ENCODE assay signal across 20 cellular contexts in genomic region chr5:149421372-149421685, GRCh38. TPM values are rescaled to one million over a fixed set of nuclear protein-coding genes. Genes with fewer than 3 reads are reported as not detected.
A peak's percentile ranks its signal among the peaks of the same experiment; 100 is the strongest.
DNase-seq lines count a peak whose midpoint lies in the region; ATAC-seq and TF ChIP-seq lines count a peak whose summit lies in the region.
"Had no signal": no experiment of that assay in that cellular context is flagged by ENCODE, and none has a peak within 500 bp of the region (broad histone marks: within the 10 kb centered on the region; RNA-seq: fewer than 3 reads in every experiment).

No MANE protein-coding gene starts in this region.

- TF ChIP-seq RAD21 in SK-N-SH (IDR thresholded peaks at IDR 0.05; ENCODE audit: low read length): no peak

- TF ChIP-seq CTCF in SK-N-SH (IDR thresholded peaks at IDR 0.05) (no peak), fibroblast of lung (conservative IDR thresholded peaks at IDR 0.05 in 1 of 2, IDR thresholded peaks at IDR 0.05 in 1 of 2; ENCODE audit: low read depth in 1 of 2, low read length in 2 of 2) (no peak), osteocyte (IDR thresholded peaks at IDR 0.05) (no peak), transverse colon (IDR thresholded peaks at IDR 0.05) (no peak)

- no peak overlapping the region for H3K4me3 Mint-ChIP-seq in osteocyte (ENCODE audit: unreplicated experiment)
- H3K4me3 Mint-ChIP-seq: CD4-positive, alpha-beta memory T cell; IgD-negative memory B cell had no signal

- peaks cover 42% of the 10 kb centered on the region for H3K36me3 Mint-ChIP-seq in osteocyte (ENCODE audit: unreplicated experiment)
- H3K36me3 Mint-ChIP-seq: CD4-positive, alpha-beta memory T cell had no signal

- POLR2A ChIA-PET in SK-N-SH (lab: Yijun Ruan, JAX): interaction anchor here (0.9 to 4.9 kb wide), 6 partner anchors 8 to 130 kb away, joined by 3 to 49 read pairs (median 7); partner anchors contain the start of gene CSNK1A1

- peaks cover 97% of the 10 kb centered on the region for H3K4me1 Mint-ChIP-seq in osteocyte (ENCODE audit: unreplicated experiment)

- H3K9me3 ChIP-seq in SK-N-SH (no peaks in the 10 kb centered on the region), fibroblast of lung (ENCODE audit: control insufficient read depth, insufficient read depth, low read depth, low read length) (no peaks in the 10 kb centered on the region), transverse colon (no peaks in the 10 kb centered on the region)
- H3K9me3 ChIP-seq: pancreas had no signal

- peaks cover 10% of the 10 kb centered on the region; the same call in 1 of the 2 replicates for H4K20me1 ChIP-seq in SK-N-SH (ENCODE audit: insufficient read depth)
- no peaks in the 10 kb centered on the region for H4K20me1 ChIP-seq in fibroblast of lung (ENCODE audit: control insufficient read depth, extremely low read depth, insufficient read depth, low read length)

- DNase-seq in SK-N-SH: no peak
- no peak for DNase-seq in fibroblast of lung (ENCODE audit: low read depth in 2 of 2)
- DNase-seq in osteocyte (ENCODE audit: extremely low spot score, unreplicated experiment): no peak
- DNase-seq in transverse colon: no peak
- DNase-seq in islet precursor cell: no peak
- DNase-seq in activated effector memory CD4-positive, alpha-beta T cell treated with Interleukin-2 at 50 U/mL for 16 hours: no peak
- DNase-seq in hippocampal formation (lab: John Stamatoyannopoulos, UW): no peak
- DNase-seq: 8988T; activated naive CD4-positive, alpha-beta T cell treated with Interleukin-2 at 50 U/mL for 16 hours; CD4-positive, alpha-beta memory T cell; central memory CD4-positive, alpha-beta T cell; head of caudate nucleus; NCI-H1092 treated with DMSO at 0.1 percent for 48 hours; NCI-H2227 treated with DMSO at 0.1 percent for 48 hours; pancreas; stimulated activated CD8-positive, alpha-beta memory T cell treated with anti-CD3 and anti-CD28 coated beads, Interleukin-4, amount 100 ng/mL, for 48 hours had no signal

- peak overlapping the region; percentile 82 for H3K27ac Mint-ChIP-seq in osteocyte (ENCODE audit: unreplicated experiment)
- H3K27ac Mint-ChIP-seq: CD4-positive, alpha-beta memory T cell; IgD-negative memory B cell had no signal

- H3K27me3 Mint-ChIP-seq in osteocyte (ENCODE audit: unreplicated experiment): no peaks in the 10 kb centered on the region

- H3K79me2 ChIP-seq in SK-N-SH (ENCODE audit: insufficient read depth) (peaks cover 43% of the 10 kb centered on the region), fibroblast of lung (ENCODE audit: control insufficient read depth, insufficient read depth, low read length) (peaks cover 37% of the 10 kb centered on the region)

- in situ Hi-C loops in transverse colon (cut with MboI; ENCODE audit: low pct_ligation_motif_present in 1 of 4, low pct_unique_long_range_greater_than_20kb in 1 of 4, low sequenced_read_pairs in 3 of 4): loop anchor here in 1 of 4 donors (10.0 kb wide), 1 partner anchor 107 kb away; no protein-coding TSS in a partner anchor

- H3K4me2 ChIP-seq in SK-N-SH: no peak overlapping the region
- peak overlapping the region; percentile 7 for H3K4me2 ChIP-seq in fibroblast of lung (ENCODE audit: extremely low read depth, insufficient read depth, low read length)

- peaks cover 45% of the 10 kb centered on the region for H3F3A ChIP-seq in SK-N-SH (replicated peaks; ENCODE audit: insufficient read depth)

- TF ChIP-seq POLR2A in transverse colon (IDR thresholded peaks at IDR 0.05): no peak

- ATAC-seq in SK-N-SH treated with all-trans-retinoic acid at 6 μM for 48 hours: no peak
- ATAC-seq: left lobe of liver had no signal

- CTCF ChIA-PET in SK-N-SH (lab: Yijun Ruan, JAX): interaction anchor here (1.4 to 52.5 kb wide), 5 partner anchors 9 to 104 kb away, joined by 3 to 1751 read pairs (median 15); partner anchors contain the start of genes IL17B and PCYOX1L

- intact Hi-C loops in transverse colon (cut with DNase I; ENCODE audit: low total_unique reads): no loop called here

- H2AFZ ChIP-seq in SK-N-SH (ENCODE audit: low read depth): no peak overlapping the region
- no peak overlapping the region for H2AFZ ChIP-seq in fibroblast of lung (ENCODE audit: low read length)

- WGBS in SK-N-SH (ENCODE audit: low lambda C conversion rate): 50% methylated on average over 2 of the region's 7 CpGs
- 56% methylated on average over 7 of the region's 7 CpGs; no CpG with 5 or more reads in 1 of the 2 donors for WGBS in transverse colon (ENCODE audit: low coverage in 1 of 2), 2 donors

- H3K4me3 ChIP-seq in SK-N-SH (ENCODE audit: low read depth in 2 of 2, low read length in 1 of 2) (no peak overlapping the region), fibroblast of lung (replicated peaks in 1 of 4; ENCODE audit: control extremely low read depth in 1 of 4, insufficient read depth in 1 of 4, low read depth in 3 of 4, low read length in 4 of 4) (no peak overlapping the region), transverse colon (no peak overlapping the region)
- H3K4me3 ChIP-seq: pancreas, SK-N-MC had no signal

- peak overlapping the region; percentile 82 to 100; a peak in 3 of 4 replicates for H3K27ac ChIP-seq in SK-N-SH (ENCODE audit: low read depth in 2 of 2, low read length in 1 of 2)
- peak overlapping the region; percentile 92 for H3K27ac ChIP-seq in fibroblast of lung (ENCODE audit: insufficient read depth, low read length)
- peak overlapping the region; percentile 82 to 97 (median 93) for H3K27ac ChIP-seq in transverse colon
- H3K27ac ChIP-seq: pancreas, SK-N-MC had no signal

- H3K4me1 ChIP-seq in SK-N-SH (ENCODE audit: control insufficient read depth in 1 of 2, insufficient read depth in 2 of 2, low read depth in 1 of 2, low read length in 1 of 2) (peaks cover 28 to 79% of the 10 kb centered on the region in 2 experiments), fibroblast of lung (ENCODE audit: control insufficient read depth, extremely low read depth, insufficient read depth, low read length) (peaks cover 84% of the 10 kb centered on the region), transverse colon (peaks cover 19 to 71% (median 24%) of the 10 kb centered on the region in 4 donors)
- H3K4me1 ChIP-seq: pancreas had no signal

- H3K9ac ChIP-seq in SK-N-SH: no peak overlapping the region
- peak overlapping the region; percentile 58 for H3K9ac ChIP-seq in fibroblast of lung (ENCODE audit: insufficient read depth, low read length)

- TF ChIP-seq EP300 in SK-N-SH (IDR thresholded peaks at IDR 0.05; ENCODE audit: borderline replicate concordance in 1 of 2, low read depth in 1 of 2, low read length in 1 of 2) (no peak), transverse colon (IDR thresholded peaks at IDR 0.05; ENCODE audit: low read depth) (no peak)

- H3K27me3 ChIP-seq in SK-N-SH (ENCODE audit: insufficient read depth): no peaks in the 10 kb centered on the region
- H3K27me3 ChIP-seq in fibroblast of lung (ENCODE audit: control insufficient read depth, insufficient read depth, low read length): no peaks in the 10 kb centered on the region
- no peaks in the 10 kb centered on the region for H3K27me3 ChIP-seq in transverse colon
- H3K27me3 ChIP-seq: pancreas had no signal

- H3K9me2 ChIP-seq in SK-N-SH: no peaks in the 10 kb centered on the region

- no peaks in the 10 kb centered on the region for H3K9me3 Mint-ChIP-seq in osteocyte (ENCODE audit: unreplicated experiment)
- H3K9me3 Mint-ChIP-seq: CD4-positive, alpha-beta memory T cell; IgD-negative memory B cell had no signal

- H3K36me3 ChIP-seq in SK-N-SH (replicated peaks in 1 of 2; ENCODE audit: control insufficient read depth in 1 of 2, insufficient read depth in 2 of 2, low read length in 1 of 2) (peaks cover 12 to 50% of the 10 kb centered on the region in 2 experiments), fibroblast of lung (ENCODE audit: control insufficient read depth, insufficient read depth, low read length) (peaks cover 33% of the 10 kb centered on the region), transverse colon (no peaks in the 10 kb centered on the region)
- H3K36me3 ChIP-seq: pancreas had no signal

TF ChIP-seq in SK-N-SH, 30 proteins besides CTCF, POLR2A, EP300 and RAD21 (continues in another document):
- TF ChIP-seq, protein P1, sequence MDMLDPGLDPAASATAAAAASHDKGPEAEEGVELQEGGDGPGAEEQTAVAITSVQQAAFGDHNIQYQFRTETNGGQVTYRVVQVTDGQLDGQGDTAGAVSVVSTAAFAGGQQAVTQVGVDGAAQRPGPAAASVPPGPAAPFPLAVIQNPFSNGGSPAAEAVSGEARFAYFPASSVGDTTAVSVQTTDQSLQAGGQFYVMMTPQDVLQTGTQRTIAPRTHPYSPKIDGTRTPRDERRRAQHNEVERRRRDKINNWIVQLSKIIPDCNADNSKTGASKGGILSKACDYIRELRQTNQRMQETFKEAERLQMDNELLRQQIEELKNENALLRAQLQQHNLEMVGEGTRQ (IDR thresholded peaks at IDR 0.05; ENCODE audit: borderline replicate concordance, low read depth, low read length): no peak
- TF ChIP-seq FOXM1 (IDR thresholded peaks at IDR 0.05; ENCODE audit: low read depth): no peak
- TF ChIP-seq FOXJ3 (CRISPR knock-in tag; IDR thresholded peaks at IDR 0.05): no peak

TF ChIP-seq in SK-N-SH treated with all-trans-retinoic acid at 6 μM for 48 hours, 23 proteins besides CTCF, POLR2A, EP300 and RAD21:
- TF ChIP-seq OSR1 (CRISPR knock-in tag; IDR thresholded peaks at IDR 0.05): no peak
- no peak for TF ChIP-seq CREB5 (CRISPR knock-in tag; IDR thresholded peaks at IDR 0.05; ENCODE audit: low read depth)
- TF ChIP-seq ZC3H10 (CRISPR knock-in tag; IDR thresholded peaks at IDR 0.05): no peak
TF ChIP-seq in SK-N-SH treated with all-trans-retinoic acid at 6 μM for 48 hours: peak in this region for 0.

RNA-seq across cellular contexts. Expression of gene IL17B, which starts 42.2 kb away (rescaled TPM):
- 0.16 TPM in 1 of 2 replicates, not detected in the other for polyA plus RNA-seq in SK-N-SH (2012; rRNA removed)
- 0.09 TPM in 1 of 2 replicates, not detected in the other for polyA plus RNA-seq in SK-N-SH (2012; cell fraction: cytosol; rRNA removed)
- polyA plus RNA-seq in SK-N-SH (2012; cell fraction: nucleus; rRNA removed): 0.29 TPM in 1 of 2 replicates, not detected in the other
- total RNA-seq in fibroblast of lung: not detected in 2 replicates
- polyA plus RNA-seq in fibroblast of lung: 0.34 TPM in 1 of 2 replicates, not detected in the other
- not detected in 2 replicates for polyA plus RNA-seq in fibroblast of lung (2012)
- polyA minus RNA-seq in fibroblast of lung (ENCODE audit: low replicate concordance): not detected in 2 replicates
- total RNA-seq in osteocyte: not detected in 2 replicates
- not detected for total RNA-seq in transverse colon
- total RNA-seq: CD4-positive, alpha-beta memory T cell; left lobe of liver; pancreas had no signal
- polyA plus RNA-seq: CD4-positive, alpha-beta memory T cell; IgD-negative memory B cell; pancreas had no signal
